Comparison of ENCODE assay signal across 28 cellular contexts in genomic region chr4:53852343-53852742, GRCh38.
DNase-seq lines count a peak whose midpoint lies in the region; ATAC-seq, FAIRE-seq and TF ChIP-seq lines count a peak whose summit lies in the region.
"Had no signal": no experiment of that assay in that cellular context is flagged by ENCODE, and none has a peak within 500 bp of the region (broad histone marks: within the 10 kb centered on the region; RNA-seq: fewer than 3 reads in every experiment).

No MANE protein-coding gene starts in this region.

- H2BK12ac ChIP-seq in mesenchymal stem cell (ENCODE audit: low read length in 2 of 2) = peak overlapping the region in 1 of 2 experiments; percentile 29

- peaks cover 4% of the 10 kb centered on the region for H3K4me1 ChIP-seq in mesenchymal stem cell (ENCODE audit: control insufficient read depth, insufficient read depth, low read depth, low read length)
- H3K4me1 ChIP-seq in kidney (ENCODE audit: control insufficient read depth in 1 of 2, insufficient read depth in 1 of 2, low read depth in 1 of 2, low read length in 2 of 2) = no peaks in the 10 kb centered on the region
- H3K4me1 ChIP-seq in aorta (ENCODE audit: control insufficient read depth in 1 of 2, insufficient read depth in 2 of 2, low read length in 2 of 2) = peaks cover 0 to 3% of the 10 kb centered on the region in 2 donors

- no peaks in the 10 kb centered on the region for H3K36me3 Mint-ChIP-seq in activated CD4-positive, alpha-beta memory T cell treated with anti-CD3 and anti-CD28 coated beads, Interleukin-2, amount 10 ng/mL, durations not matched to agents 7 days and 5 days (ENCODE audit: low read depth)
- H3K36me3 Mint-ChIP-seq: CD8-positive, alpha-beta T cell; natural killer cell had no signal

- 58% methylated on average over 4 of the region's 5 CpGs for WGBS in mesenchymal stem cell
- 74 to 76% methylated on average over 5 of the region's 5 CpGs for WGBS in aorta, 2 donors

- H2AK5ac ChIP-seq in mesenchymal stem cell (ENCODE audit: low read length, severe bottlenecking) = no peak overlapping the region

- H3K23ac ChIP-seq in mesenchymal stem cell (ENCODE audit: low read length in 2 of 2) = no peak overlapping the region

- H2BK120ac ChIP-seq in mesenchymal stem cell (ENCODE audit: low read depth, low read length) = no peak overlapping the region

- H3K14ac ChIP-seq in mesenchymal stem cell (ENCODE audit: low read length in 2 of 2) = no peak overlapping the region

- H4K8ac ChIP-seq in mesenchymal stem cell (ENCODE audit: low read length) = no peak overlapping the region

- H3K27me3 Mint-ChIP-seq in activated CD4-positive, alpha-beta memory T cell treated with anti-CD3 and anti-CD28 coated beads, Interleukin-2, amount 10 ng/mL, durations not matched to agents 7 days and 5 days = peaks cover 1% of the 10 kb centered on the region

- intact Hi-C loops in kidney (cut with DNase I) (no loop called here), aorta (cut with DNase I) (no loop called here)

- H3K4me3 Mint-ChIP-seq in activated CD4-positive, alpha-beta memory T cell treated with anti-CD3 and anti-CD28 coated beads, Interleukin-2, amount 10 ng/mL, durations not matched to agents 7 days and 5 days = no peak overlapping the region
- H3K4me3 Mint-ChIP-seq: CD8-positive, alpha-beta T cell; natural killer cell had no signal

- H3K9me3 ChIP-seq in mesenchymal stem cell (ENCODE audit: control insufficient read depth, low read length) = no peaks in the 10 kb centered on the region
- H3K9me3 ChIP-seq in kidney (ENCODE audit: control insufficient read depth in 1 of 2, low read length in 2 of 2) = no peaks in the 10 kb centered on the region
- no peaks in the 10 kb centered on the region for H3K9me3 ChIP-seq in aorta (ENCODE audit: control insufficient read depth, low read length)
- H3K9me3 ChIP-seq: HAP-1, tibial nerve had no signal

- H3K79me1 ChIP-seq in mesenchymal stem cell (replicated peaks; ENCODE audit: low read length, poor library complexity, severe bottlenecking) = no peaks in the 10 kb centered on the region

- H3K9me3 Mint-ChIP-seq in activated CD4-positive, alpha-beta memory T cell treated with anti-CD3 and anti-CD28 coated beads, Interleukin-2, amount 10 ng/mL, durations not matched to agents 7 days and 5 days = no peaks in the 10 kb centered on the region
- H3K9me3 Mint-ChIP-seq: CD8-positive, alpha-beta T cell had no signal

- H3K36me3 ChIP-seq in mesenchymal stem cell (ENCODE audit: control insufficient read depth in 1 of 2, insufficient read depth in 2 of 2, low read depth in 1 of 2, low read length in 2 of 2) = no peaks in the 10 kb centered on the region
- no peaks in the 10 kb centered on the region for H3K36me3 ChIP-seq in kidney (ENCODE audit: control insufficient read depth in 1 of 2, insufficient read depth in 2 of 2, low read length in 2 of 2)
- no peaks in the 10 kb centered on the region for H3K36me3 ChIP-seq in aorta (ENCODE audit: control insufficient read depth in 1 of 2, insufficient read depth in 2 of 2, low read length in 1 of 2)
- H3K36me3 ChIP-seq: HAP-1, tibial nerve, WERI-Rb-1 had no signal

- H3K4me1 Mint-ChIP-seq in activated CD4-positive, alpha-beta memory T cell treated with anti-CD3 and anti-CD28 coated beads, Interleukin-2, amount 10 ng/mL, durations not matched to agents 7 days and 5 days = no peaks in the 10 kb centered on the region
- H3K4me1 Mint-ChIP-seq: natural killer cell had no signal

- no peak overlapping the region for H2BK5ac ChIP-seq in mesenchymal stem cell (ENCODE audit: low read depth, low read length, poor library complexity, severe bottlenecking)

- POLR2A ChIA-PET in activated CD4-positive, alpha-beta memory T cell treated with anti-CD3 and anti-CD28 coated beads, Interleukin-2, amount 10 ng/mL, durations not matched to agents 7 days and 5 days (lab: Charles Lee) = no interaction called here

- H2BK15ac ChIP-seq in mesenchymal stem cell (ENCODE audit: low read depth, poor library complexity, severe bottlenecking) = no peak overlapping the region

- no peak overlapping the region for H3K27ac Mint-ChIP-seq in activated CD4-positive, alpha-beta memory T cell treated with anti-CD3 and anti-CD28 coated beads, Interleukin-2, amount 10 ng/mL, durations not matched to agents 7 days and 5 days
- H3K27ac Mint-ChIP-seq: CD8-positive, alpha-beta T cell; natural killer cell had no signal

- H3K4ac ChIP-seq in mesenchymal stem cell (ENCODE audit: low read depth in 1 of 2, low read length in 2 of 2) = no peak overlapping the region

- peak overlapping the region; percentile 39 for H3K9ac ChIP-seq in mesenchymal stem cell (ENCODE audit: low read length)
- no peak overlapping the region for H3K9ac ChIP-seq in kidney (ENCODE audit: low read length in 2 of 2)

- no peak overlapping the region for H2AFZ ChIP-seq in mesenchymal stem cell (ENCODE audit: low read depth, low read length)

- ATAC-seq in aorta (ENCODE audit: low FRiP score) = no peak
- ATAC-seq: CD8-positive, alpha-beta T cell; natural killer cell; Panc1; stimulated activated naive CD8-positive, alpha-beta T cell treated with anti-CD3 and anti-CD28 coated beads, Interleukin-15, Interleukin-2, amounts not matched to agents 100 U/mL and 50 U/mL, for 24 hours had no signal

- H3K4me2 ChIP-seq in mesenchymal stem cell (ENCODE audit: low read length, poor library complexity, severe bottlenecking) = no peak overlapping the region

- H3K4me3 ChIP-seq in AG10803 (ENCODE audit: low read length) = no peak overlapping the region
- no peak overlapping the region for H3K4me3 ChIP-seq in astrocyte of the cerebellum (ENCODE audit: low read depth, low read length)
- no peak overlapping the region for H3K4me3 ChIP-seq in mesenchymal stem cell (ENCODE audit: insufficient read depth in 1 of 2, low read depth in 1 of 2, low read length in 2 of 2)
- H3K4me3 ChIP-seq in kidney (ENCODE audit: low read length in 2 of 2) = no peak overlapping the region
- H3K4me3 ChIP-seq in aorta (ENCODE audit: low read length in 2 of 2) = no peak overlapping the region
- H3K4me3 ChIP-seq: HAP-1, tibial nerve had no signal

- in situ Hi-C loops in astrocyte of the cerebellum (cut with HindIII; ENCODE audit: low sequenced_read_pairs) = no loop called here

- CTCF ChIA-PET in activated CD4-positive, alpha-beta memory T cell treated with anti-CD3 and anti-CD28 coated beads, Interleukin-2, amount 10 ng/mL, durations not matched to agents 7 days and 5 days (lab: Charles Lee) = no interaction called here

- H3K27me3 ChIP-seq in mesenchymal stem cell (ENCODE audit: control insufficient read depth in 1 of 2, insufficient read depth in 1 of 2, low read length in 2 of 2) (no peaks in the 10 kb centered on the region), aorta (ENCODE audit: control insufficient read depth in 1 of 2, insufficient read depth in 2 of 2, low read length in 1 of 2) (no peaks in the 10 kb centered on the region)
- H3K27me3 ChIP-seq: tibial nerve had no signal

- H4K91ac ChIP-seq in mesenchymal stem cell (ENCODE audit: low read length) = no peak overlapping the region

- DNase-seq in AG10803 (ENCODE audit: low read depth) = peak; percentile 73
- DNase-seq in astrocyte of the cerebellum (ENCODE audit: low read depth) = peak; percentile 49
- DNase-seq in fibroblast of peridontal ligament (ENCODE audit: extremely low read depth) = peak; percentile 94
- DNase-seq in mesenchymal stem cell = peak; percentile 59
- DNase-seq in kidney = no peak
- DNase-seq in aorta = no peak
- no peak for DNase-seq in H54 (ENCODE audit: insufficient read length, low spot score)
- DNase-seq in activated CD4-positive, alpha-beta memory T cell treated with anti-CD3 and anti-CD28 coated beads, Interleukin-2, amount 10 ng/mL, durations not matched to agents 7 days and 5 days = no peak
- DNase-seq: ACHN; activated CD4-positive, alpha-beta T cell treated with anti-CD3 and anti-CD28 coated beads, Interleukin-2, amount 50 U/mL, for 48 hours; amniotic stem cell; CD8-positive, alpha-beta T cell; DMS53; foreskin melanocyte; kidney glomerular epithelial cell; mesendoderm; natural killer cell; NCI-H1048; NCI-H1930; NCI-H446; stimulated activated CD4-positive, alpha-beta T cell treated with anti-CD3 and anti-CD28 coated beads, Interleukin-2, amount 100 ng/mL, for 24 hours; stimulated activated naive CD8-positive, alpha-beta T cell treated with anti-CD3 and anti-CD28 coated beads, Interleukin-15, Interleukin-2, amounts not matched to agents 100 U/mL and 50 U/mL, for 24 hours; T-helper 2 cell; WERI-Rb-1 had no signal

- no peak overlapping the region for H3K27ac ChIP-seq in mesenchymal stem cell (ENCODE audit: low read length, poor library complexity, severe bottlenecking)
- H3K27ac ChIP-seq in kidney (ENCODE audit: low read depth in 2 of 2, low read length in 2 of 2) = no peak overlapping the region
- no peak overlapping the region for H3K27ac ChIP-seq in aorta (ENCODE audit: low read depth in 1 of 2, low read length in 2 of 2)
- H3K27ac ChIP-seq: tibial nerve, WERI-Rb-1 had no signal

- TF ChIP-seq CTCF in AG10803 (conservative IDR thresholded peaks at IDR 0.05; ENCODE audit: low read length) (no peak), astrocyte of the cerebellum (IDR thresholded peaks at IDR 0.05; ENCODE audit: low read depth, low read length, missing control alignments) (no peak), kidney (IDR thresholded peaks at IDR 0.05; ENCODE audit: borderline replicate concordance, extremely low read depth, insufficient read depth) (no peak)

- no peak for TF ChIP-seq POLR2A in H54 (IDR thresholded peaks at IDR 0.05; ENCODE audit: low read depth, low read length)

- peak overlapping the region in 1 of 2 experiments; percentile 54 for H3K18ac ChIP-seq in mesenchymal stem cell (ENCODE audit: low read depth in 1 of 2, low read length in 2 of 2)

- FAIRE-seq in kidney (lab: Jason Lieb, UNC) = no peak
- FAIRE-seq in H54 (lab: Jason Lieb, UNC) = no peak
- FAIRE-seq: colon had no signal

Comparison
In these comparisons a context has a peak if more than half of its experiments do, and no peak if none do; other contexts are left out.
1. DNase-seq: peak in AG10803 (single experiment), astrocyte of the cerebellum (single experiment), fibroblast of peridontal ligament (single experiment) and mesenchymal stem cell (single experiment); none in kidney (single experiment), aorta (0 of 2), H54 (single experiment) and activated CD4-positive, alpha-beta memory T cell treated with anti-CD3 and anti-CD28 coated beads, Interleukin-2, amount 10 ng/mL, durations not matched to agents 7 days and 5 days (single experiment).